ENCODE assay signal across 28 cellular contexts in the genomic region with DNA sequence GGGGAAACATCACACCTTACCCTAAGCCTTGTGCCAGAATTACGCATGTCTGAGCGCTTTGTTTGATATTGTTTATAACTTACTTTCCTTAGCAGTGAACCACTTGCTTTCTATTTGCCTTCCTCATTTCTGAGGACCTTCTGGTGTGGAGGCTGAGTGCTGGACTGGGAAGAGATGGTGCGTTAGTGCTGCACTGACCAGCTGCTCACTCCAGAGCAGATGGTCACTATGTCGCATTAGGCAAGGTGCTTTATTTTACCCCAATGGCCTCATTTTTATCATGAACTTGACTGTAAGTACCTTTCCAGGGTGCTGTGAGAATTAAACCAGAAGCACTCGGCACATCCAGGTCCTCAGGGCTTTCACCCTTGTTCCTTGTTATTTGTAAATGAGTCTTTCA.
"Had no signal": no experiment of that assay in that cellular context is flagged by ENCODE, and none has a peak within 500 bp of the region (broad histone marks: within the 10 kb centered on the region; RNA-seq: fewer than 3 reads in every experiment).

No MANE protein-coding gene starts in this region.

- FAIRE-seq: small intestine, urothelium cell line had no signal

- H3K9ac ChIP-seq: neural progenitor cell, parathyroid adenoma had no signal

- H3K79me2 ChIP-seq: parathyroid adenoma had no signal

- H3K27me3 ChIP-seq: neural progenitor cell, ovary, right lobe of liver, sigmoid colon, thyroid gland, upper lobe of left lung, vagina had no signal

- H3K27ac ChIP-seq: neural progenitor cell, ovary, parathyroid adenoma, psoas muscle, right lobe of liver, sigmoid colon, stomach, thoracic aorta, thyroid gland, tibial nerve, upper lobe of left lung, vagina had no signal

- H2AFZ ChIP-seq: neural progenitor cell, parathyroid adenoma had no signal

- H3K9me3 ChIP-seq: ovary, psoas muscle, right lobe of liver, stomach, thoracic aorta, thyroid gland, tibial nerve, upper lobe of left lung, vagina had no signal

- H3K36me3 Mint-ChIP-seq: neural progenitor cell; stimulated activated effector memory CD8-positive, alpha-beta T cell treated with anti-CD3 and anti-CD28 coated beads, Interleukin-12 subunit alpha, Interleukin-12 subunit beta, amount 100 ng/mL, for 72 hours; stimulated activated naive B cell treated with anti-CD40 and anti-IgM and Interleukin-4, amounts not matched to agents 10 μg/mL and 1 μg/mL and 100 μg/mL, for 72 hours had no signal

- ATAC-seq: psoas muscle; right cardiac atrium; right lobe of liver; stimulated activated effector memory CD8-positive, alpha-beta T cell treated with anti-CD3 and anti-CD28 coated beads, Interleukin-12 subunit alpha, Interleukin-12 subunit beta, amount 100 ng/mL, for 72 hours; stimulated activated naive B cell treated with anti-CD40 and anti-IgM and Interleukin-4, amounts not matched to agents 10 μg/mL and 1 μg/mL and 100 μg/mL, for 72 hours had no signal

- H3K27ac Mint-ChIP-seq: nephron; neural progenitor cell; progenitor cell of endocrine pancreas; stimulated activated effector memory CD8-positive, alpha-beta T cell treated with anti-CD3 and anti-CD28 coated beads, Interleukin-12 subunit alpha, Interleukin-12 subunit beta, amount 100 ng/mL, for 72 hours; stimulated activated naive B cell treated with anti-CD40 and anti-IgM and Interleukin-4, amounts not matched to agents 10 μg/mL and 1 μg/mL and 100 μg/mL, for 72 hours; stimulated activated naive CD8-positive, alpha-beta T cell treated with anti-CD3 and anti-CD28 coated beads, Interleukin-15, Interleukin-2, amounts not matched to agents 100 ng/mL and 50 ng/mL, for 24 hours had no signal

- DNase-seq: occipital lobe; ovary; posterior cingulate gyrus; psoas muscle; right cardiac atrium; right lobe of liver; sigmoid colon; small intestine; stimulated activated CD4-positive, alpha-beta T cell treated with anti-CD3 and anti-CD28 coated beads, Interleukin-15, amount 100 ng/mL, for 24 hours; stimulated activated CD4-positive, alpha-beta T cell treated with anti-CD3 and anti-CD28 coated beads, Interleukin-2, amount 100 ng/mL, for 24 hours; stimulated activated CD4-positive, alpha-beta T cell treated with anti-CD3 and anti-CD28 coated beads, Interleukin-2, amount 100 ng/mL, for 48 hours; stimulated activated CD4-positive, alpha-beta T cell treated with anti-CD3 and anti-CD28 coated beads, Interleukin-4, amount 100 ng/mL, for 24 hours; stimulated activated naive B cell treated with anti-CD40 and anti-IgM and Interleukin-4, amounts not matched to agents 10 μg/mL and 1 μg/mL and 100 μg/mL, for 72 hours; stimulated activated naive CD4-positive, alpha-beta T cell treated with Interleukin-2 at 50 U/mL for 16 hours; stomach; thyroid gland; trophoblast cell; upper lobe of left lung had no signal

- H3K4me2 ChIP-seq: neural progenitor cell had no signal

- H3K4me3 ChIP-seq: neural progenitor cell, ovary, psoas muscle, right lobe of liver, sigmoid colon, stomach, thoracic aorta, thyroid gland, tibial nerve, upper lobe of left lung, vagina had no signal

- H3K4me3 Mint-ChIP-seq: nephron; neural progenitor cell; stimulated activated effector memory CD8-positive, alpha-beta T cell treated with anti-CD3 and anti-CD28 coated beads, Interleukin-12 subunit alpha, Interleukin-12 subunit beta, amount 100 ng/mL, for 72 hours; stimulated activated naive B cell treated with anti-CD40 and anti-IgM and Interleukin-4, amounts not matched to agents 10 μg/mL and 1 μg/mL and 100 μg/mL, for 72 hours; stimulated activated naive CD8-positive, alpha-beta T cell treated with anti-CD3 and anti-CD28 coated beads, Interleukin-15, Interleukin-2, amounts not matched to agents 100 ng/mL and 50 ng/mL, for 24 hours had no signal

- H3K4me1 ChIP-seq: neural progenitor cell, parathyroid adenoma, psoas muscle, right lobe of liver, sigmoid colon, thyroid gland, tibial nerve, upper lobe of left lung, vagina had no signal

- H3K4me1 Mint-ChIP-seq: nephron had no signal

- H3K36me3 ChIP-seq: neural progenitor cell, ovary, right lobe of liver, sigmoid colon, stomach, thoracic aorta, thyroid gland, tibial nerve, upper lobe of left lung, vagina had no signal

- H3K9me3 Mint-ChIP-seq: nephron; neural progenitor cell; stimulated activated effector memory CD8-positive, alpha-beta T cell treated with anti-CD3 and anti-CD28 coated beads, Interleukin-12 subunit alpha, Interleukin-12 subunit beta, amount 100 ng/mL, for 72 hours; stimulated activated naive B cell treated with anti-CD40 and anti-IgM and Interleukin-4, amounts not matched to agents 10 μg/mL and 1 μg/mL and 100 μg/mL, for 72 hours; stimulated activated naive CD8-positive, alpha-beta T cell treated with anti-CD3 and anti-CD28 coated beads, Interleukin-15, Interleukin-2, amounts not matched to agents 100 ng/mL and 50 ng/mL, for 24 hours had no signal
